ENCODE assay signal across 18 cellular contexts in genomic region chr17:78428025-78428575, GRCh38.
"Had no signal": no experiment of that assay in that cellular context is flagged by ENCODE, and none has a peak within 500 bp of the region (broad histone marks: within the 10 kb centered on the region; RNA-seq: fewer than 3 reads in every experiment).

No MANE protein-coding gene starts in this region.

- H3K4me3 Mint-ChIP-seq: activated CD4-positive, alpha-beta T cell treated with anti-CD3 and anti-CD28 coated beads, Interleukin-2, amount 10 ng/mL, durations not matched to agents 7 days and 5 days; activated naive CD4-positive, alpha-beta T cell treated with anti-CD3 and anti-CD28 coated beads, Interleukin-2, amount 50 U/mL, for 24 hours; natural killer cell treated with Interleukin-12 subunit alpha and Interleukin-12 subunit beta and Interleukin-15 and Interleukin-18, amount 100 ng/mL, for 72 hours; stimulated activated effector memory CD8-positive, alpha-beta T cell treated with anti-CD3 and anti-CD28 coated beads, Interleukin-12 subunit alpha, Interleukin-12 subunit beta, amount 100 ng/mL, for 72 hours had no signal

- H3K9me3 ChIP-seq: esophagus squamous epithelium, left ventricle myocardium inferior, tibial artery, uterus had no signal

- DNase-seq: activated CD4-positive, alpha-beta T cell treated with anti-CD3 and anti-CD28 coated beads, Interleukin-2, amount 10 ng/mL, durations not matched to agents 7 days and 5 days; activated CD4-positive, CD25-positive, alpha-beta regulatory T cell; activated CD8-positive, alpha-beta memory T cell treated with anti-CD3 and anti-CD28 coated beads for 24 hours; central memory CD4-positive, alpha-beta T cell; effector CD4-positive, alpha-beta T cell; esophagus squamous epithelium; hippocampal formation; left ventricle myocardium inferior; retina; SW 1271; tibial artery; uterus had no signal

- H3K4me3 ChIP-seq: coronary artery, esophagus squamous epithelium, left ventricle myocardium inferior, tibial artery, uterus had no signal

- H3K4me1 Mint-ChIP-seq: activated naive CD4-positive, alpha-beta T cell treated with anti-CD3 and anti-CD28 coated beads, Interleukin-2, amount 50 U/mL, for 24 hours had no signal

- H3K27me3 ChIP-seq: esophagus squamous epithelium, uterus had no signal

- H3K27ac ChIP-seq: coronary artery, left ventricle myocardium inferior, parathyroid adenoma, tibial artery, uterus had no signal

- H3K9me3 Mint-ChIP-seq: activated CD4-positive, alpha-beta T cell treated with anti-CD3 and anti-CD28 coated beads, Interleukin-2, amount 10 ng/mL, durations not matched to agents 7 days and 5 days; activated naive CD4-positive, alpha-beta T cell treated with anti-CD3 and anti-CD28 coated beads, Interleukin-2, amount 50 U/mL, for 24 hours; activated T-helper 2 cell treated with anti-CD3 and anti-CD28 coated beads, Interferon-gamma antibody, Interleukin-2, Interleukin-4, amounts not matched to agents 10 μg/mL and 5 μg/mL and 100 μg/mL, durations not matched to agents 14 hours and 24 hours and 36 hours; natural killer cell treated with Interleukin-12 subunit alpha and Interleukin-12 subunit beta and Interleukin-15 and Interleukin-18, amount 100 ng/mL, for 72 hours; stimulated activated effector memory CD8-positive, alpha-beta T cell treated with anti-CD3 and anti-CD28 coated beads, Interleukin-12 subunit alpha, Interleukin-12 subunit beta, amount 100 ng/mL, for 72 hours had no signal

- ATAC-seq: natural killer cell treated with Interleukin-12 subunit alpha and Interleukin-12 subunit beta and Interleukin-15 and Interleukin-18, amount 100 ng/mL, for 72 hours; stimulated activated effector memory CD8-positive, alpha-beta T cell treated with anti-CD3 and anti-CD28 coated beads, Interleukin-12 subunit alpha, Interleukin-12 subunit beta, amount 100 ng/mL, for 72 hours had no signal

- H3K36me3 Mint-ChIP-seq: natural killer cell treated with Interleukin-12 subunit alpha and Interleukin-12 subunit beta and Interleukin-15 and Interleukin-18, amount 100 ng/mL, for 72 hours had no signal

- H3K27ac Mint-ChIP-seq: activated CD4-positive, alpha-beta T cell treated with anti-CD3 and anti-CD28 coated beads, Interleukin-2, amount 10 ng/mL, durations not matched to agents 7 days and 5 days; activated naive CD4-positive, alpha-beta T cell treated with anti-CD3 and anti-CD28 coated beads, Interleukin-2, amount 50 U/mL, for 24 hours; activated T-helper 2 cell treated with anti-CD3 and anti-CD28 coated beads, Interferon-gamma antibody, Interleukin-2, Interleukin-4, amounts not matched to agents 10 μg/mL and 5 μg/mL and 100 μg/mL, durations not matched to agents 14 hours and 24 hours and 36 hours; natural killer cell treated with Interleukin-12 subunit alpha and Interleukin-12 subunit beta and Interleukin-15 and Interleukin-18, amount 100 ng/mL, for 72 hours; stimulated activated effector memory CD8-positive, alpha-beta T cell treated with anti-CD3 and anti-CD28 coated beads, Interleukin-12 subunit alpha, Interleukin-12 subunit beta, amount 100 ng/mL, for 72 hours had no signal

- H3K27me3 Mint-ChIP-seq: activated CD4-positive, alpha-beta T cell treated with anti-CD3 and anti-CD28 coated beads, Interleukin-2, amount 10 ng/mL, durations not matched to agents 7 days and 5 days; activated naive CD4-positive, alpha-beta T cell treated with anti-CD3 and anti-CD28 coated beads, Interleukin-2, amount 50 U/mL, for 24 hours; natural killer cell treated with Interleukin-12 subunit alpha and Interleukin-12 subunit beta and Interleukin-15 and Interleukin-18, amount 100 ng/mL, for 72 hours had no signal

- H3K4me1 ChIP-seq: parathyroid adenoma, uterus had no signal
